Comparison of ENCODE assay signal across 8 cellular contexts in genomic region chr5:94524841-94525697, GRCh38.
DNase-seq lines count a peak whose midpoint lies in the region; ATAC-seq, FAIRE-seq and TF ChIP-seq lines count a peak whose summit lies in the region.

No MANE protein-coding gene starts in this region.

- no peak overlapping the region for H3K18ac ChIP-seq in mesenchymal stem cell (ENCODE audit: low read depth in 1 of 2, low read length in 2 of 2)

- H3K4ac ChIP-seq in mesenchymal stem cell (ENCODE audit: low read depth in 1 of 2, low read length in 2 of 2), result no peak overlapping the region

- peak; percentile 3 for DNase-seq in activated CD4-positive, alpha-beta T cell treated with anti-CD3 and anti-CD28 coated beads for 48 hours
- DNase-seq in activated CD4-positive, alpha-beta T cell treated with anti-CD3 and anti-CD28 coated beads for 1 hour, result no peak
- DNase-seq in GM20000 (ENCODE audit: low spot score), result peak; percentile 51
- peak; percentile 11 for DNase-seq in RCC 7860 (ENCODE audit: low spot score)
- peak; percentile 22 for DNase-seq in dedifferentiated amniotic fluid mesenchymal stem cell (ENCODE audit: extremely low spot score)
- peak; percentile 36 for DNase-seq in mesenchymal stem cell
- no peak for DNase-seq in T1000 (lab: John Stamatoyannopoulos, UW)

- no peaks in the 10 kb centered on the region for H3K27me3 ChIP-seq in mesenchymal stem cell (ENCODE audit: control insufficient read depth in 1 of 2, insufficient read depth in 1 of 2, low read length in 2 of 2)

- H3K23ac ChIP-seq in mesenchymal stem cell (ENCODE audit: low read length in 2 of 2), result no peak overlapping the region

- no peaks in the 10 kb centered on the region for H3K4me1 ChIP-seq in mesenchymal stem cell (ENCODE audit: control insufficient read depth, insufficient read depth, low read depth, low read length)

- H3K9me3 ChIP-seq in mesenchymal stem cell (ENCODE audit: control insufficient read depth, low read length), result no peaks in the 10 kb centered on the region

- no peak overlapping the region for H2BK15ac ChIP-seq in mesenchymal stem cell (ENCODE audit: low read depth, poor library complexity, severe bottlenecking)

- no peak overlapping the region for H2BK5ac ChIP-seq in mesenchymal stem cell (ENCODE audit: low read depth, low read length, poor library complexity, severe bottlenecking)

- H2BK120ac ChIP-seq in mesenchymal stem cell (ENCODE audit: low read depth, low read length), result no peak overlapping the region

- H3K79me1 ChIP-seq in mesenchymal stem cell (replicated peaks; ENCODE audit: low read length, poor library complexity, severe bottlenecking), result no peaks in the 10 kb centered on the region

- no peak overlapping the region for H4K91ac ChIP-seq in mesenchymal stem cell (ENCODE audit: low read length)

- H3K9ac ChIP-seq in mesenchymal stem cell (ENCODE audit: low read length), result no peak overlapping the region

- 67% methylated on average over 4 of the region's 4 CpGs for WGBS in mesenchymal stem cell

- peak; percentile 83 for ATAC-seq in HG03565 (IDR thresholded peaks at IDR 0.05; ENCODE audit: unreplicated experiment)

- no peak overlapping the region for H4K8ac ChIP-seq in mesenchymal stem cell (ENCODE audit: low read length)

- H3K36me3 ChIP-seq in mesenchymal stem cell (ENCODE audit: control insufficient read depth in 1 of 2, insufficient read depth in 2 of 2, low read depth in 1 of 2, low read length in 2 of 2), result no peaks in the 10 kb centered on the region

- no peak overlapping the region for H3K4me2 ChIP-seq in mesenchymal stem cell (ENCODE audit: low read length, poor library complexity, severe bottlenecking)

- no peak overlapping the region for H2AK5ac ChIP-seq in mesenchymal stem cell (ENCODE audit: low read length, severe bottlenecking)

- no peak overlapping the region for H3K14ac ChIP-seq in mesenchymal stem cell (ENCODE audit: low read length in 2 of 2)

- TF ChIP-seq CTCF in GM20000 (IDR thresholded peaks at IDR 0.05; ENCODE audit: extremely low read depth, missing control alignments), result peak; percentile 53

- H3K27ac ChIP-seq in mesenchymal stem cell (ENCODE audit: low read length, poor library complexity, severe bottlenecking), result no peak overlapping the region

- no peak overlapping the region for H3K4me3 ChIP-seq in mesenchymal stem cell (ENCODE audit: insufficient read depth in 1 of 2, low read depth in 1 of 2, low read length in 2 of 2)

- peak; percentile 35 for FAIRE-seq in RCC 7860 (lab: Jason Lieb, UNC)

- H2AFZ ChIP-seq in mesenchymal stem cell (ENCODE audit: low read depth, low read length), result no peak overlapping the region

- H2BK12ac ChIP-seq in mesenchymal stem cell (ENCODE audit: low read length in 2 of 2), result no peak overlapping the region

Comparison
In these comparisons a context has a peak if more than half of its experiments do, and no peak if none do; other contexts are left out.
1. DNase-seq: peak in activated CD4-positive, alpha-beta T cell treated with anti-CD3 and anti-CD28 coated beads for 48 hours (single experiment), GM20000 (single experiment), RCC 7860 (single experiment), dedifferentiated amniotic fluid mesenchymal stem cell (single experiment) and mesenchymal stem cell (single experiment); none in activated CD4-positive, alpha-beta T cell treated with anti-CD3 and anti-CD28 coated beads for 1 hour (single experiment) and T1000 (single experiment).